Comparison of ENCODE assay signal across 8 cellular contexts in the genomic region with DNA sequence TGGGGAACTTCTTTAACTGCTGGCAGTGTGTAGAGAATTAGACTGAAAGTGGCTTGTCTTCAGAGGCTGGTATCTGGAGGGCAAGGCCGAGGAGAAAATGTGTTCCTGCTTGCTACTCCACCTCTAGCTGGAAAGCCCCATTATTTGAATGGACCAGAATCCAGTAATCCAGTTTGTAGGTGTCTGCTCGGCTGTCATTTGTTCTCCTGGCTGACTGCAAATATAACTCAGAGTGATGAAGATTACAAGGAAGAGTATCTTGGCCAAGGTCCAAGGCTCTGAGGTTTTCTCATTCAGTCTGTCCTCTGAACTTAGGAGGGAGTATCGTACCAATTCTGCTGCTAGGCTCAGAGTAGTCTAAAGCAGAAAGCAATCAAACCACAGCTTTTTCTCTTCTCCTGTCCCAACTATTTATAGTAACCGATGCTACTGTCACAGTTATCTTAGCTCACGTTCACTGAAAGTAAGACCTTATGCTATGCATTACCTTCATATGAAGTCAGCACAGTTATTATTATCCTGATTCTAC.
DNase-seq lines count a peak whose midpoint lies in the region; ATAC-seq, FAIRE-seq and TF ChIP-seq lines count a peak whose summit lies in the region.

No MANE protein-coding gene starts in this region.

- no peak for TF ChIP-seq POLR2A in GM12891 (IDR thresholded peaks at IDR 0.05; ENCODE audit: low read depth, low read length)

- no peaks in the 10 kb centered on the region for H3K27me3 ChIP-seq in Karpas-422 (ENCODE audit: low read length)

- H3K36me3 ChIP-seq in Karpas-422 (ENCODE audit: insufficient read depth, low read length): no peaks in the 10 kb centered on the region

- H3K79me2 ChIP-seq in Karpas-422 (ENCODE audit: low read length): no peaks in the 10 kb centered on the region

- H3K27ac ChIP-seq in Karpas-422 (ENCODE audit: low read length): no peak overlapping the region

- DNase-seq in GM12891 (ENCODE audit: insufficient read length, low spot score) (peak; percentile 15), amniotic epithelial cell (ENCODE audit: low read depth) (peak; percentile 1), iPS-NIHi7 (ENCODE audit: extremely low spot score) (no peak), Karpas-422 (no peak), Right ventricle myocardium superior (no peak), NCI-H1694 (lab: John Stamatoyannopoulos, UW) (no peak)

- no peak overlapping the region for H2AFZ ChIP-seq in Karpas-422 (ENCODE audit: low read length)

- H3K4me3 ChIP-seq in Karpas-422 (ENCODE audit: low read length): no peak overlapping the region

- no peaks in the 10 kb centered on the region for H3K9me2 ChIP-seq in Karpas-422 (replicated peaks; ENCODE audit: insufficient read depth, low read length)

- no peaks in the 10 kb centered on the region for H3K9me3 ChIP-seq in Karpas-422 (ENCODE audit: low read length)

- ATAC-seq in GM19438 (IDR thresholded peaks at IDR 0.05; ENCODE audit: low read depth, unreplicated experiment): peak; percentile 76
- ATAC-seq in HG03097 (IDR thresholded peaks at IDR 0.05; ENCODE audit: low FRiP score, unreplicated experiment): peak; percentile 68
- no peak for ATAC-seq in Right ventricle myocardium superior (ENCODE audit: poor library complexity)

- H4K20me1 ChIP-seq in Karpas-422 (ENCODE audit: insufficient read depth, low read depth, low read length): no peaks in the 10 kb centered on the region

- peak; percentile 94 for FAIRE-seq in GM12891 (lab: Jason Lieb, UNC)

- H3K9ac ChIP-seq in Karpas-422 (ENCODE audit: low read length): no peak overlapping the region

- intact Hi-C loops in Right ventricle myocardium superior (cut with DNase I): no loop called here

- H3K4me1 ChIP-seq in Karpas-422 (ENCODE audit: low read length): no peaks in the 10 kb centered on the region

- H3K4me2 ChIP-seq in Karpas-422 (ENCODE audit: low read depth, low read length, poor library complexity, severe bottlenecking): no peak overlapping the region

TF ChIP-seq in GM12891, 5 proteins besides CTCF, POLR2A, EP300 and RAD21:
- peak; percentile 30; the same call in 1 of the 2 replicates for TF ChIP-seq SPI1 (IDR thresholded peaks at IDR 0.05; ENCODE audit: low read depth, low read length)
- no peak for TF ChIP-seq PAX5 (IDR thresholded peaks at IDR 0.05; ENCODE audit: insufficient read depth, low read length, severe bottlenecking)
- no peak for TF ChIP-seq POU2F2 (IDR thresholded peaks at IDR 0.05; ENCODE audit: low read depth, low read length)
- TF ChIP-seq POLR2AphosphoS5 (IDR thresholded peaks at IDR 0.05; ENCODE audit: low read depth, low read length): no peak

Comparison
In these comparisons a context has a peak if more than half of its experiments do, and no peak if none do; other contexts are left out.
1. DNase-seq: peak in GM12891 (single experiment) and amniotic epithelial cell (single experiment); none in iPS-NIHi7 (single experiment), Karpas-422 (single experiment), Right ventricle myocardium superior (single experiment) and NCI-H1694 (single experiment).